ENCODE assay signal across 10 cellular contexts in genomic region chr12:96989916-96990315, GRCh38.
A peak's percentile ranks its signal among the peaks of the same experiment; 100 is the strongest.
DNase-seq lines count a peak whose midpoint lies in the region; ATAC-seq and TF ChIP-seq lines count a peak whose summit lies in the region.
"Had no signal": no experiment of that assay in that cellular context is flagged by ENCODE, and none has a peak within 500 bp of the region (broad histone marks: within the 10 kb centered on the region; RNA-seq: fewer than 3 reads in every experiment).

No MANE protein-coding gene starts in this region.

- TF ChIP-seq CTCF in mucosa of descending colon (IDR thresholded peaks at IDR 0.05), result no peak

- intact Hi-C loops in mucosa of descending colon (cut with DNase I, micrococcal nuclease), result no loop called here

- H3K4me1 ChIP-seq in mucosa of descending colon (ENCODE audit: low read depth), result no peaks in the 10 kb centered on the region

- peak; percentile 70 for ATAC-seq in left lobe of liver
- no peak for ATAC-seq in HG03520 (IDR thresholded peaks at IDR 0.05; ENCODE audit: unreplicated experiment)
- no peak for ATAC-seq in GM21717 (IDR thresholded peaks at IDR 0.05; ENCODE audit: unreplicated experiment)
- ATAC-seq in mucosa of descending colon, result no peak

- no peaks in the 10 kb centered on the region for H3K9me3 ChIP-seq in mucosa of descending colon

- peak; percentile 53 for DNase-seq in NCI-H1092 (lab: John Stamatoyannopoulos, UW)
- DNase-seq in NCI-H1092 treated with DMSO at 0.1 percent for 48 hours (lab: John Stamatoyannopoulos, UW), result no peak
- DNase-seq in Jurkat, Clone E6-1 (ENCODE audit: low read depth, low spot score), result peak; percentile 22
- peak; percentile 25 for DNase-seq in T1000 (lab: John Stamatoyannopoulos, UW)
- DNase-seq in left lobe of liver (ENCODE audit: low spot score), result no peak
- no peak for DNase-seq in mucosa of descending colon
- DNase-seq: NCI-H1930; stimulated activated CD4-positive, alpha-beta T cell treated with anti-CD3 and anti-CD28 coated beads, Interleukin-2, amount 100 ng/mL, for 48 hours had no signal

- no peak overlapping the region for H3K4me3 ChIP-seq in Jurkat, Clone E6-1 (ENCODE audit: low read length)
- no peak overlapping the region for H3K4me3 ChIP-seq in mucosa of descending colon

- no peaks in the 10 kb centered on the region for H3K36me3 ChIP-seq in mucosa of descending colon (ENCODE audit: low read depth)

Comparison
In these comparisons a context has a peak if more than half of its experiments do, and no peak if none do; other contexts are left out.
1. DNase-seq: peak in NCI-H1092 (single experiment), Jurkat, Clone E6-1 (single experiment) and T1000 (single experiment); none in NCI-H1092 treated with DMSO at 0.1 percent for 48 hours (single experiment), left lobe of liver (single experiment) and mucosa of descending colon (0 of 3).